ENCODE assay signal across 8 cellular contexts in genomic region chr2:231613655-231614558, GRCh38. TPM values are rescaled to one million over a fixed set of nuclear protein-coding genes. Genes with fewer than 3 reads are reported as not detected.
DNase-seq lines count a peak whose midpoint lies in the region; TF ChIP-seq lines count a peak whose summit lies in the region.

No MANE protein-coding gene starts in this region.

- H4K8ac ChIP-seq in H9 (replicated peaks; ENCODE audit: insufficient read length, low read depth, low read length) = no peak overlapping the region

- H3K9me3 Mint-ChIP-seq in H9 = no peaks in the 10 kb centered on the region; a peak in 1 of 5 replicates
- H3K9me3 Mint-ChIP-seq in T-helper 2 cell treated with Interferon-gamma antibody and Interleukin-4, amounts not matched to agents 5 μg/mL and 100 μg/mL, for 36 hours = no peaks in the 10 kb centered on the region

- no peaks in the 10 kb centered on the region for H3K36me3 ChIP-seq in MG63

- no peaks in the 10 kb centered on the region for H3K79me2 ChIP-seq in H9 (ENCODE audit: insufficient read depth, low read length)

- H3K4ac ChIP-seq in H9 (ENCODE audit: low read depth, low read length) = peak overlapping the region; percentile 96

- H3K36me3 Mint-ChIP-seq in H9 (ENCODE audit: insufficient read depth in 1 of 3, low read depth in 3 of 3) = no peaks in the 10 kb centered on the region
- H3K36me3 Mint-ChIP-seq in T-helper 2 cell treated with Interferon-gamma antibody and Interleukin-4, amounts not matched to agents 5 μg/mL and 100 μg/mL, for 36 hours (ENCODE audit: low read depth) = no peaks in the 10 kb centered on the region

- DNase-seq in H9 = peak; percentile 95
- DNase-seq in MG63 = peak; percentile 84
- peak; percentile 93 for DNase-seq in T-helper 2 cell treated with Interferon-gamma antibody and Interleukin-4, amounts not matched to agents 5 μg/mL and 100 μg/mL, for 36 hours (ENCODE audit: low spot score)
- DNase-seq in astrocyte of the cerebellum (ENCODE audit: low read depth) = no peak
- peak; percentile 62 to 97 (median 85) for DNase-seq in hypothalamus (lab: John Stamatoyannopoulos, UW)
- DNase-seq in retinal pigment epithelial cell (ENCODE audit: low read depth) = peak; percentile 65
- DNase-seq in NCI-H446 (lab: John Stamatoyannopoulos, UW) = no peak

- no peak overlapping the region for H2BK20ac ChIP-seq in H9 (ENCODE audit: low read depth, low read length, poor library complexity, severe bottlenecking)

- in situ Hi-C loops in astrocyte of the cerebellum (cut with HindIII; ENCODE audit: low sequenced_read_pairs) = no loop called here

- H3K4me1 Mint-ChIP-seq in H9 = peaks cover 47 to 54% of the 10 kb centered on the region in 2 experiments
- H3K4me1 Mint-ChIP-seq in T-helper 2 cell treated with Interferon-gamma antibody and Interleukin-4, amounts not matched to agents 5 μg/mL and 100 μg/mL, for 36 hours (ENCODE audit: low read depth) = peaks cover 52% of the 10 kb centered on the region

- peaks cover 13% of the 10 kb centered on the region for H3K23me2 ChIP-seq in H9 (ENCODE audit: insufficient read length, low read depth, low read length, poor library complexity, severe bottlenecking)

- no peaks in the 10 kb centered on the region for H4K20me1 ChIP-seq in H9 (ENCODE audit: control insufficient read depth, insufficient read depth, insufficient read length)

- TF ChIP-seq CTCF in H9 (conservative IDR thresholded peaks at IDR 0.05) (peak; percentile 53), astrocyte of the cerebellum (IDR thresholded peaks at IDR 0.05; ENCODE audit: low read depth, low read length, missing control alignments) (peak; percentile 11), retinal pigment epithelial cell (conservative IDR thresholded peaks at IDR 0.05; ENCODE audit: low read depth, low read length) (peak; percentile 16)

- H2AFZ ChIP-seq in H9 (ENCODE audit: low read length) = no peak overlapping the region

- H3K9me3 ChIP-seq in H9 (ENCODE audit: control insufficient read depth, low read depth, low read length) (no peaks in the 10 kb centered on the region), MG63 (no peaks in the 10 kb centered on the region)

- H3K4me3 ChIP-seq in MG63 (peak overlapping the region; percentile 33), astrocyte of the cerebellum (ENCODE audit: low read depth, low read length) (peak overlapping the region; percentile 39), retinal pigment epithelial cell (ENCODE audit: low read length) (peak overlapping the region; percentile 41)

- no CpG with 5 or more reads among the region's 86 CpGs for WGBS in H9 (ENCODE audit: extremely low coverage, insufficient read length, low lambda C conversion rate)

- peak overlapping the region; percentile 30 for H3K56ac ChIP-seq in H9 (ENCODE audit: insufficient read length, low read depth, low read length)

- peak overlapping the region; percentile 92 for H4K91ac ChIP-seq in H9 (ENCODE audit: insufficient read length, low read depth, low read length)

- peak overlapping the region; percentile 81 for H2BK5ac ChIP-seq in H9 (ENCODE audit: insufficient read length, low read length)

- peak overlapping the region; percentile 72 to 84 for H3K4me3 Mint-ChIP-seq in H9
- H3K4me3 Mint-ChIP-seq in T-helper 2 cell treated with Interferon-gamma antibody and Interleukin-4, amounts not matched to agents 5 μg/mL and 100 μg/mL, for 36 hours = peak overlapping the region; percentile 91

- H3K27me3 Mint-ChIP-seq in H9 (ENCODE audit: low read depth) = no peaks in the 10 kb centered on the region; the same call in 1 of the 2 replicates
- no peaks in the 10 kb centered on the region for H3K27me3 Mint-ChIP-seq in T-helper 2 cell treated with Interferon-gamma antibody and Interleukin-4, amounts not matched to agents 5 μg/mL and 100 μg/mL, for 36 hours (ENCODE audit: low read depth)

- no peak overlapping the region for H3K23ac ChIP-seq in H9 (ENCODE audit: insufficient read length, low read depth, low read length)

- H3K79me1 ChIP-seq in H9 (ENCODE audit: insufficient read depth, low read depth, low read length, poor library complexity, severe bottlenecking) = no peaks in the 10 kb centered on the region

- peak overlapping the region; percentile 21 for H4K5ac ChIP-seq in H9 (ENCODE audit: insufficient read length, low read depth, low read length)

- H3K27me3 ChIP-seq in H9 (ENCODE audit: insufficient read depth, low read length) (no peaks in the 10 kb centered on the region), MG63 (no peaks in the 10 kb centered on the region)

- H3K27ac ChIP-seq in H9 (ENCODE audit: insufficient read length, low read depth, low read length) = peak overlapping the region; percentile 95

- peak overlapping the region; percentile 63 for H3K4me2 ChIP-seq in H9 (ENCODE audit: insufficient read depth, insufficient read length, low read length)

- H3K14ac ChIP-seq in H9 (ENCODE audit: insufficient read depth, low read length) = peak overlapping the region; percentile 94

- H3K18ac ChIP-seq in H9 (ENCODE audit: insufficient read length, low read depth, low read length) = peak overlapping the region; percentile 96

- H2BK120ac ChIP-seq in H9 (ENCODE audit: low read depth, low read length, poor library complexity, severe bottlenecking) = peak overlapping the region; percentile 87

- no peak overlapping the region for H2BK15ac ChIP-seq in H9 (ENCODE audit: low read depth, low read length)

- H3K27ac Mint-ChIP-seq in H9 = peak overlapping the region; percentile 98 to 100 (median 98)
- H3K27ac Mint-ChIP-seq in T-helper 2 cell treated with Interferon-gamma antibody and Interleukin-4, amounts not matched to agents 5 μg/mL and 100 μg/mL, for 36 hours = peak overlapping the region; percentile 99

- H3K9ac ChIP-seq in H9 (ENCODE audit: extremely low read depth, insufficient read length, low read length) = peak overlapping the region; percentile 78

- peak; percentile 55 for TF ChIP-seq POLR2A in GM10847 (IDR thresholded peaks at IDR 0.05; ENCODE audit: extremely low read depth, insufficient read length)

- H2AK5ac ChIP-seq in H9 (ENCODE audit: insufficient read length, low read length) = no peak overlapping the region

- H3T11ph ChIP-seq in H9 (ENCODE audit: low read length) = peak overlapping the region; percentile 42

- H3K4me1 ChIP-seq in H9 (ENCODE audit: insufficient read depth, low read length) = 0 out of 2 replicates have a peak, but pooled peaks cover 2% of the 10 kb centered on the region

- H2BK12ac ChIP-seq in H9 (ENCODE audit: insufficient read length, low read depth, low read length) = peak overlapping the region; percentile 74

RNA-seq across cellular contexts. Expression of gene TEX44, which starts 21.2 kb away (rescaled TPM):
- not detected in 2 replicates for total RNA-seq in H9 (2021)
- total RNA-seq in MG63 (2014; rRNA removed; shearing (Covaris generic); ENCODE audit: low replicate concordance) = not detected in 2 replicates

Comparison
In these comparisons a context has a peak if more than half of its experiments do, and no peak if none do; other contexts are left out.
1. DNase-seq: peak in H9 (single experiment), MG63 (single experiment), T-helper 2 cell treated with Interferon-gamma antibody and Interleukin-4, amounts not matched to agents 5 μg/mL and 100 μg/mL, for 36 hours (single experiment), hypothalamus (51 of 51) and retinal pigment epithelial cell (single experiment); none in astrocyte of the cerebellum (single experiment) and NCI-H446 (0 of 2).
2. Peak in every context shown above with its lines, with median percentiles within 50 percentile points of each other: CTCF ChIP-seq and H3K4me3 ChIP-seq.